In genomic region chr2:125870746-125871145, GRCh38 we compare ENCODE assay signal across 6 cellular contexts.
"Had no signal": no experiment of that assay in that cellular context is flagged by ENCODE, and none has a peak within 500 bp of the region (broad histone marks: within the 10 kb centered on the region; RNA-seq: fewer than 3 reads in every experiment).

No MANE protein-coding gene starts in this region.

- H2AFZ ChIP-seq: GM23338 had no signal

- H3K4me2 ChIP-seq: GM23338 had no signal

- ATAC-seq: GM23338, K562 had no signal

- DNase-seq: H9, HCEC 1CT, IMR-90, KG1 had no signal

- H3K4me3 ChIP-seq: GM23338, K562 had no signal
